In the genomic region with DNA sequence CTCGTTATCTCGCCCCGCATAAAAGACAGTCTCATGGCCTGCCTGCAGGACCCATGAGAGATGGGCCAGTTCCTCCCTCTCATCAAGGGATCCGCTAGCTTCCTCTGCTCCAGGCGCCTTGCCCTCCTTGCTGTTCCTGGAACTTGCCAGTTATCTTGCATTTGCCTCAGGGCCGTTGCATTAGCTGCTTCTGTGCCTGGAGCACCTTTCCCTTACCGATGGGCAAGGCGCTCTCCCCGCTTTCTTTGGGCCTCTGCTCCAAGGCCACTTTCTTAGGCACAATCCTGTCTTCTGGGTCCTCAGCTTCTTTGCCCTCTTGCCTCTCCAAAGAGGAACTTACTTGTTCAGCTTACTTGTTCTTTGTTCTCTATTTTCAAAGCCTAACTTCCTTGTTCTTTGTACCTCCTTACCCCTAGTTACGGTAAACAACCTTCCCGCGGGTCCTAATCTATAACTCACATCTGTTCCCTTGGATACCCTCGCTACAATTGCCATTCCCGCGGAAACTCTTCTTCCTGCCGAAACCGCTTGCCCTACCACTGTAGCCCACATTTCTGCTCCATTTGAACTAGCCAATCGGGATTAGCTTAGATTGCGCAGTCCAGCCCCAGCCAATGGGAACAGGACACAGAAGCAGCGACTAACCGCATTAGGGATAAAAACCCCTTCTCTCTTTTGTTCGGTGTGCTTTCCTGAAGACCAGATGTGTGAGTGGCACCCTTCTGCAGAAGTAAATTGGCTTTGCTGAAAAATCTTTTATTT, we compare ENCODE assay signal across 8 cellular contexts. TPM values are rescaled to one million over a fixed set of nuclear protein-coding genes. Genes with fewer than 3 reads are reported as not detected.
DNase-seq lines count a peak whose midpoint lies in the region; ATAC-seq, FAIRE-seq and TF ChIP-seq lines count a peak whose summit lies in the region.

No MANE protein-coding gene starts in this region.

- peak overlapping the region; percentile 33 for H3K4me3 ChIP-seq in mucosa of stomach (ENCODE audit: low read length)

- no peak for DNase-seq in GM12891 (ENCODE audit: insufficient read length, low spot score)
- peak; percentile 85 for DNase-seq in NOMO-1 treated with DMSO at 0.1 percent for 48 hours (lab: John Stamatoyannopoulos, UW; ENCODE audit: unreplicated experiment)
- DNase-seq in cerebellum (ENCODE audit: low spot score): peak; percentile 3
- DNase-seq in middle frontal gyrus (ENCODE audit: extremely low spot score, low spot score): no peak
- no peak for DNase-seq in DMS79 treated with DMSO at 0.1 percent for 48 hours (lab: John Stamatoyannopoulos, UW)

- no peaks in the 10 kb centered on the region for H3K36me3 ChIP-seq in mucosa of stomach (ENCODE audit: control insufficient read depth, insufficient read depth, low read length)

- no peaks in the 10 kb centered on the region for H3K27me3 ChIP-seq in mucosa of stomach (ENCODE audit: control insufficient read depth, insufficient read depth, low read length)

- no peak for ATAC-seq in GM18873 (IDR thresholded peaks at IDR 0.05; ENCODE audit: low FRiP score, unreplicated experiment)
- ATAC-seq in GM19467 (IDR thresholded peaks at IDR 0.05; ENCODE audit: unreplicated experiment): no peak

- H3K4me1 ChIP-seq in mucosa of stomach (ENCODE audit: control insufficient read depth, insufficient read depth, low read length): peaks cover 54% of the 10 kb centered on the region

- peak overlapping the region; percentile 66 for H3K9ac ChIP-seq in mucosa of stomach (ENCODE audit: low read length)

- TF ChIP-seq POLR2A in GM12891 (IDR thresholded peaks at IDR 0.05; ENCODE audit: low read depth, low read length): no peak

- no peak for FAIRE-seq in GM12891 (lab: Jason Lieb, UNC)

- H3K9me3 ChIP-seq in mucosa of stomach (ENCODE audit: control insufficient read depth, low read length): no peaks in the 10 kb centered on the region

TF ChIP-seq in GM12891, 5 proteins besides CTCF, POLR2A, EP300 and RAD21:
- no peak for TF ChIP-seq POU2F2 (IDR thresholded peaks at IDR 0.05; ENCODE audit: low read depth, low read length)
- 0 out of 2 replicates have a peak, but pooled peaks have one; percentile 8 for TF ChIP-seq SPI1 (IDR thresholded peaks at IDR 0.05; ENCODE audit: low read depth, low read length)
TF ChIP-seq in GM12891: peak in this region for 1.

RNA-seq across cellular contexts. Expression of gene NSFL1C, which starts 0.9 kb away (rescaled TPM):
- 37.4 TPM for polyA plus RNA-seq in GM12891 (2012; ENCODE audit: low read depth, missing spikeins)
- 30.4 TPM for total RNA-seq in cerebellum

RNA-seq across cellular contexts. Expression of gene SIRPB2, which starts 23.7 kb away (rescaled TPM):
- not detected for polyA plus RNA-seq in GM12891 (2012; ENCODE audit: low read depth, missing spikeins)
- total RNA-seq in cerebellum: 1.00 TPM

Comparison
In these comparisons a context has a peak if more than half of its experiments do, and no peak if none do; other contexts are left out.
1. DNase-seq: peak in NOMO-1 treated with DMSO at 0.1 percent for 48 hours (single experiment) and cerebellum (single experiment); none in GM12891 (single experiment), middle frontal gyrus (single experiment) and DMS79 treated with DMSO at 0.1 percent for 48 hours (single experiment).